12 cellular contexts compared by ENCODE assay signal in the genomic region with DNA sequence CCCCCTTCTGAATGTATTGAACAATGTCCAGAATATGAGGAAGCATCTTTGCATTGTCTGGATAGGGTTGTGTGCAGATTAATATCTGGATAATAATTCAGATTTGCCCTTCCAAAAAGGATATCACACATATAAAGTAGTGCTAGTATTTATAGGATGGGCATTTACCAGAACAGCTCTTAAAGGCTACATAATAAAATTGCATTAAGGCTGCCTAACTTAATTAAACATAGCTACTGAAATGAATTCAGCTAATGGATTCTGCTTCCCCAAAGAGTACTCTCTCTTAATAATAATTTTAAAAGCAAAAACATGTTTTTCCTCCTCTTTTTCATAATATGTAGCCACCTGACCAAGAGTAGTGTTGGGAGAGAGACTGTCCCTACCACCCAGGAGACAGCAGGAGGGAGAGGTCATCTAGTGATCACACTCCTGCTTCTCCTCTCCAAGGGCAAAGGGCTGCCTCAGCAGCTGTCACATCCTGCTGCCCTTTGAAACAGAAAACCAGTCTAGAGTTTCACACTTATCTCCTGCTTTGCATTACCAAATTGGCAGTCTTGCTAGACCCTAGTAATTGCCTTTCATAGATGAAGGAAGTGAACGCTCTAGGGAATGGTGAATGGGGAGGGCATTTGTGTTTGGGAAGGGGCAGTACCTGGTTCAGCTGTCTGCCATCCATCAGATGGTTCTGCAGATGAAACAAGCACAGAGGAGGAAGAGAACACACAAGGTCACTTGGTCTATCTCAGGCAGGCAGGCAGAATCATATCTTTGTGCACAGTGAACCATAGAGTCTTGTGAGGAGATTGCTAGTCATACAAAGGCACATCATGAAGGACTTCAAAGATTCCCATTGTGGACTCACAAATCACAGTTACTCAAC. TPM values are rescaled to one million over a fixed set of nuclear protein-coding genes. Genes with fewer than 3 reads are reported as not detected.
DNase-seq lines count a peak whose midpoint lies in the region; TF ChIP-seq lines count a peak whose summit lies in the region.
"Had no signal": no experiment of that assay in that cellular context is flagged by ENCODE, and none has a peak within 500 bp of the region (broad histone marks: within the 10 kb centered on the region; RNA-seq: fewer than 3 reads in every experiment).

No MANE protein-coding gene starts in this region.

- BruUV-seq in MCF 10A (replicated peaks; lab: Mats Ljungman, UMichigan), result no TSS peak

- TF ChIP-seq POLR2A in breast epithelium (IDR thresholded peaks at IDR 0.05) (no peak), transverse colon (IDR thresholded peaks at IDR 0.05) (no peak)

- H3K9ac ChIP-seq in smooth muscle cell (ENCODE audit: low read depth), result no peak overlapping the region

- TF ChIP-seq CTCF in MCF 10A (IDR thresholded peaks at IDR 0.05; ENCODE audit: unreplicated experiment) (no peak), breast epithelium (IDR thresholded peaks at IDR 0.05) (no peak), chondrocyte (IDR thresholded peaks at IDR 0.05) (no peak), smooth muscle cell (IDR thresholded peaks at IDR 0.05; ENCODE audit: borderline replicate concordance, insufficient read depth, poor library complexity, severe bottlenecking) (no peak), transverse colon (IDR thresholded peaks at IDR 0.05) (no peak)

- intact Hi-C loops in MCF 10A (cut with micrococcal nuclease), result loop anchor here (2.0 to 10.0 kb wide), 2 partner anchors 198 to 390 kb away; no protein-coding TSS in a partner anchor
- intact Hi-C loops in breast epithelium (cut with DNase I; ENCODE audit: low total_unique reads), result no loop called here
- intact Hi-C loops in transverse colon (cut with DNase I; ENCODE audit: low total_unique reads), result no loop called here

- H3K9me3 ChIP-seq in breast epithelium, result no peaks in the 10 kb centered on the region
- H3K9me3 ChIP-seq in smooth muscle cell (replicated peaks; ENCODE audit: low read depth), result no peaks in the 10 kb centered on the region
- H3K9me3 ChIP-seq in transverse colon, result no peaks in the 10 kb centered on the region

- no peaks in the 10 kb centered on the region for H3K27me3 ChIP-seq in breast epithelium
- H3K27me3 ChIP-seq in smooth muscle cell (ENCODE audit: low read depth), result no peaks in the 10 kb centered on the region
- no peaks in the 10 kb centered on the region for H3K27me3 ChIP-seq in transverse colon

- H3K27ac ChIP-seq in breast epithelium, result no peak overlapping the region
- peak overlapping the region; percentile 65 for H3K27ac ChIP-seq in smooth muscle cell (ENCODE audit: low read depth)
- no peak overlapping the region for H3K27ac ChIP-seq in transverse colon
- H3K27ac ChIP-seq: VCaP had no signal

- peaks cover 17% of the 10 kb centered on the region for H4K20me1 ChIP-seq in smooth muscle cell (ENCODE audit: low read depth)

- no peaks in the 10 kb centered on the region for H3K27me3 Mint-ChIP-seq in MCF 10A (ENCODE audit: insufficient read depth, unreplicated experiment)
- H3K27me3 Mint-ChIP-seq in chondrocyte (ENCODE audit: low read depth), result no peaks in the 10 kb centered on the region

- H2AFZ ChIP-seq in smooth muscle cell (ENCODE audit: low read depth), result no peak overlapping the region

- CTCF ChIA-PET in MCF 10A (lab: Yijun Ruan, JAX), result interaction anchor here (0.8 to 1.9 kb wide), 12 partner anchors 8 to 391 kb away, joined by 3 to 12 read pairs (median 3); no protein-coding TSS in a partner anchor

- WGBS in smooth muscle cell (ENCODE audit: low lambda C conversion rate), result 75% methylated on average over 1 of the region's 1 CpG
- WGBS in transverse colon (ENCODE audit: low coverage in 1 of 2), 2 donors, result 87% methylated on average over 1 of the region's 1 CpG; no CpG with 5 or more reads in 1 of the 2 donors

- no peaks in the 10 kb centered on the region for H3K9me3 Mint-ChIP-seq in MCF 10A (ENCODE audit: unreplicated experiment)
- no peaks in the 10 kb centered on the region for H3K9me3 Mint-ChIP-seq in chondrocyte (ENCODE audit: low read depth)

- H3K4me1 ChIP-seq in breast epithelium (no peaks in the 10 kb centered on the region), smooth muscle cell (ENCODE audit: low read depth) (no peaks in the 10 kb centered on the region), transverse colon (no peaks in the 10 kb centered on the region)

- H3K4me1 Mint-ChIP-seq in MCF 10A (ENCODE audit: insufficient read depth, unreplicated experiment) (peaks cover 23% of the 10 kb centered on the region), chondrocyte (ENCODE audit: low read depth) (peaks cover 46% of the 10 kb centered on the region)

- H3K36me3 Mint-ChIP-seq in MCF 10A (ENCODE audit: insufficient read depth, unreplicated experiment) (no peaks in the 10 kb centered on the region), chondrocyte (ENCODE audit: low read depth) (peaks cover 22% of the 10 kb centered on the region)

- no peaks in the 10 kb centered on the region for H3K36me3 ChIP-seq in breast epithelium
- no peaks in the 10 kb centered on the region for H3K36me3 ChIP-seq in smooth muscle cell (ENCODE audit: low read depth)
- H3K36me3 ChIP-seq in transverse colon, result no peaks in the 10 kb centered on the region

- H3K4me3 Mint-ChIP-seq in MCF 10A (ENCODE audit: unreplicated experiment) (no peak overlapping the region), chondrocyte (ENCODE audit: unreplicated experiment) (no peak overlapping the region)

- no peak for DNase-seq in MCF 10A (ENCODE audit: unreplicated experiment)
- no peak for DNase-seq in breast epithelium (ENCODE audit: low spot score in 2 of 2)
- DNase-seq in NCI-H2196 treated with DMSO at 0.1 percent for 48 hours (lab: John Stamatoyannopoulos, UW; ENCODE audit: unreplicated experiment), result peak; percentile 70
- no peak for DNase-seq in chondrocyte (ENCODE audit: low spot score)
- no peak for DNase-seq in smooth muscle cell (lab: John Stamatoyannopoulos, UW; ENCODE audit: unreplicated experiment)
- DNase-seq in transverse colon, result no peak
- DNase-seq in germinal center (ENCODE audit: low spot score), result no peak
- no peak for DNase-seq in activated effector memory CD4-positive, alpha-beta T cell treated with anti-CD3 and anti-CD28 coated beads, Interleukin-2, amount 50 U/mL, for 16 hours
- DNase-seq: activated T-cell treated with anti-CD3 and anti-CD28 coated beads, Interleukin-2, amount 50 U/mL, for 48 hours; NCI-H1694 treated with DMSO at 0.1 percent for 48 hours had no signal

- no peak overlapping the region for H3K4me3 ChIP-seq in breast epithelium
- H3K4me3 ChIP-seq in smooth muscle cell, result no peak overlapping the region
- H3K4me3 ChIP-seq in transverse colon, result no peak overlapping the region
- H3K4me3 ChIP-seq: GM12878 had no signal

- TF ChIP-seq EP300 in transverse colon (IDR thresholded peaks at IDR 0.05; ENCODE audit: low read depth), result no peak

- POLR2A ChIA-PET in MCF 10A (lab: Yijun Ruan, JAX), result interaction anchor here (0.8 to 3.2 kb wide), 5 partner anchors 9 to 87 kb away, joined by 3 to 26 read pairs (median 4); no protein-coding TSS in a partner anchor

- peaks cover 5% of the 10 kb centered on the region for H3K79me2 ChIP-seq in smooth muscle cell (ENCODE audit: low read depth)

- H3K27ac Mint-ChIP-seq in MCF 10A (ENCODE audit: low read depth, unreplicated experiment), result peak overlapping the region; percentile 96
- peak overlapping the region; percentile 91 for H3K27ac Mint-ChIP-seq in chondrocyte (ENCODE audit: unreplicated experiment)

- no peak overlapping the region for H3K4me2 ChIP-seq in smooth muscle cell

- in situ Hi-C loops in transverse colon (cut with MboI; ENCODE audit: low pct_ligation_motif_present in 1 of 4, low pct_unique_long_range_greater_than_20kb in 1 of 4, low sequenced_read_pairs in 3 of 4), result loop anchor here in 1 of 4 donors (25.0 kb wide), 1 partner anchor 182 kb away; no protein-coding TSS in a partner anchor

- H3F3A ChIP-seq in smooth muscle cell (ENCODE audit: low read depth), result no peaks in the 10 kb centered on the region

RNA-seq across cellular contexts. Expression of a gene that starts 29.4 kb away (rescaled TPM):
- total RNA-seq in MCF 10A (2022), result 4.3 and 7.9 TPM in 2 replicates
- 10 to 100 TPM in 2 of 3 donors, 1 to 10 TPM in 1; 9.3 to 24.3 (median 23.9) TPM for total RNA-seq in breast epithelium
- total RNA-seq in chondrocyte, result 91.8 to 93.0 TPM (median 92.7 TPM) in 3 replicates
- 30.8 and 31.6 TPM in 2 replicates for total RNA-seq in smooth muscle cell
- polyA plus RNA-seq in smooth muscle cell, result 10.2 and 13.8 TPM in 2 replicates
- 10 to 100 TPM; 22.4 to 69.4 (median 48.3) TPM for total RNA-seq in transverse colon
